Comparison of ENCODE assay signal across 9 cellular contexts in the genomic region with DNA sequence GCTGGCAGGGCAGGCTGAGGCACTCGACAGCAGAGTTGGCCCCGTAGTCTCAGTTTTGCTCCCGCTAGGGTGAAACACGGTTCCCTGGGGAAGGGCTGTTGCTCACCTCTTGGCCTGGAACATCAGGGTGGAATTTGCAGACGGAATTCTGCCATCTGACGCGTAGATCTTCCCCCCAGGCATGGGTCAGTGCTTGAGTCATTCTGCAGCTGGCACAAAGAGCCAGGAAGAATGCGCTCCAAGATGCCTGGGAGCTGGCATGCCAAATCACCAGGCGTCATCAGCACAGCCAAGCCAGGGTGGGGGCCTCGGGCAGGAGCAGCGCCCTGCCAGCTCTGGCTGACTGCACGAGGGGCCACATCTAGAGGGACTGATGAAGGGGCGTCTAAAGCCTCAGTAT.
DNase-seq lines count a peak whose midpoint lies in the region; ATAC-seq and TF ChIP-seq lines count a peak whose summit lies in the region.
"Had no signal": no experiment of that assay in that cellular context is flagged by ENCODE, and none has a peak within 500 bp of the region (broad histone marks: within the 10 kb centered on the region; RNA-seq: fewer than 3 reads in every experiment).

No MANE protein-coding gene starts in this region.

- no peak overlapping the region for H3K4me3 Mint-ChIP-seq in nephron progenitor cell
- H3K4me3 Mint-ChIP-seq: activated naive CD8-positive, alpha-beta T cell treated with anti-CD3 and anti-CD28 coated beads, Interleukin-2, amount 50 U/mL, for 24 hours had no signal

- no peak for TF ChIP-seq CTCF in retinal pigment epithelial cell (conservative IDR thresholded peaks at IDR 0.05; ENCODE audit: low read depth, low read length)
- TF ChIP-seq CTCF in nephron progenitor cell (IDR thresholded peaks at IDR 0.05), result no peak

- H3K4me3 ChIP-seq in retinal pigment epithelial cell (ENCODE audit: low read length), result no peak overlapping the region

- H3K27me3 Mint-ChIP-seq in nephron progenitor cell (ENCODE audit: low read depth, poor library complexity), result peaks cover 19% of the 10 kb centered on the region

- ATAC-seq in HG02798 (IDR thresholded peaks at IDR 0.05; ENCODE audit: poor library complexity, unreplicated experiment), result no peak
- ATAC-seq in HG02840 (IDR thresholded peaks at IDR 0.05; ENCODE audit: low FRiP score, unreplicated experiment), result no peak
- ATAC-seq: activated naive CD8-positive, alpha-beta T cell treated with anti-CD3 and anti-CD28 coated beads, Interleukin-2, amount 50 U/mL, for 24 hours had no signal

- peaks cover 5% of the 10 kb centered on the region for H3K36me3 Mint-ChIP-seq in nephron progenitor cell (ENCODE audit: low read depth)

- H3K27ac Mint-ChIP-seq in nephron progenitor cell, result no peak overlapping the region

- DNase-seq in DMS 273 treated with DMSO at 0.1 percent for 48 hours (lab: John Stamatoyannopoulos, UW) (peak; percentile 32), SW 1271 (lab: John Stamatoyannopoulos, UW) (peak; percentile 86 to 93), foreskin melanocyte (peak; percentile 96), retinal pigment epithelial cell (ENCODE audit: low read depth) (peak; percentile 98), nephron progenitor cell (no peak)
- DNase-seq in stimulated activated CD4-positive, alpha-beta T cell treated with anti-CD3 and anti-CD28 coated beads, Interleukin-2, amount 100 ng/mL, for 24 hours, result no peak
- DNase-seq: activated naive CD8-positive, alpha-beta T cell treated with anti-CD3 and anti-CD28 coated beads, Interleukin-2, amount 50 U/mL, for 24 hours had no signal

- peaks cover 48% of the 10 kb centered on the region for H3K4me1 Mint-ChIP-seq in nephron progenitor cell

- no peaks in the 10 kb centered on the region for H3K9me3 Mint-ChIP-seq in nephron progenitor cell
- H3K9me3 Mint-ChIP-seq: activated naive CD8-positive, alpha-beta T cell treated with anti-CD3 and anti-CD28 coated beads, Interleukin-2, amount 50 U/mL, for 24 hours had no signal

Comparison
In these comparisons a context has a peak if more than half of its experiments do, and no peak if none do; other contexts are left out.
1. DNase-seq: peak in DMS 273 treated with DMSO at 0.1 percent for 48 hours (single experiment), SW 1271 (2 of 2), foreskin melanocyte (single experiment) and retinal pigment epithelial cell (single experiment); none in nephron progenitor cell (single experiment) and stimulated activated CD4-positive, alpha-beta T cell treated with anti-CD3 and anti-CD28 coated beads, Interleukin-2, amount 100 ng/mL, for 24 hours (0 of 2).